Comparison of ENCODE assay signal across 2 cellular contexts in genomic region chr21:29322570-29322957, GRCh38.
A peak's percentile ranks its signal among the peaks of the same experiment; 100 is the strongest.
TF ChIP-seq lines count a peak whose summit lies in the region.

No MANE protein-coding gene starts in this region.

TF ChIP-seq in liver, 16 proteins besides CTCF, POLR2A, EP300 and RAD21:
- TF ChIP-seq REST (IDR thresholded peaks at IDR 0.05) (peak; percentile 48), SP1 (IDR thresholded peaks at IDR 0.05) (peak; percentile 18), RXRA (IDR thresholded peaks at IDR 0.05) (no peak), TAF1 (conservative IDR thresholded peaks at IDR 0.05) (no peak), MAX (IDR thresholded peaks at IDR 0.05) (no peak), ATF3 (IDR thresholded peaks at IDR 0.05) (no peak), HNF4A (conservative IDR thresholded peaks at IDR 0.05) (peak; percentile 10 to 52), YY1 (IDR thresholded peaks at IDR 0.05) (no peak)

TF ChIP-seq in HepG2, 621 proteins besides CTCF, POLR2A, EP300 and RAD21 (continued from another document):
- TF ChIP-seq ZNF558 (CRISPR knock-in tag; IDR thresholded peaks at IDR 0.05; ENCODE audit: borderline replicate concordance) (no peak), ZNF552 (CRISPR knock-in tag; IDR thresholded peaks at IDR 0.05; ENCODE audit: borderline replicate concordance) (no peak), ZNF747 (CRISPR knock-in tag; IDR thresholded peaks at IDR 0.05; ENCODE audit: borderline replicate concordance) (no peak), JUN (CRISPR knock-in tag; IDR thresholded peaks at IDR 0.05) (no peak), GABPA (IDR thresholded peaks at IDR 0.05; ENCODE audit: low read depth, low read length) (no peak), GABPA (CRISPR knock-in tag; IDR thresholded peaks at IDR 0.05; ENCODE audit: low read depth) (no peak)
